In genomic region chr1:109776911-109777310, GRCh38 we compare ENCODE assay signal across 8 cellular contexts. TPM values are rescaled to one million over a fixed set of nuclear protein-coding genes. Genes with fewer than 3 reads are reported as not detected.
DNase-seq lines count a peak whose midpoint lies in the region; ATAC-seq and TF ChIP-seq lines count a peak whose summit lies in the region.

No MANE protein-coding gene starts in this region.

- peak; percentile 41 for DNase-seq in GM12864 (ENCODE audit: low read depth)
- DNase-seq in NCI-H69 (lab: John Stamatoyannopoulos, UW), result peak; percentile 77
- peak; percentile 81 to 85 for DNase-seq in activated CD4-positive, alpha-beta T cell treated with anti-CD3 and anti-CD28 coated beads, Interleukin-2, amount 50 U/mL, for 48 hours
- peak; percentile 66 to 77 for DNase-seq in dermis microvascular lymphatic vessel endothelial cell (ENCODE audit: low read depth in 2 of 2)
- DNase-seq in lung microvascular endothelial cell (ENCODE audit: low read depth in 2 of 2), result peak; percentile 80 to 88
- DNase-seq in stimulated activated CD8-positive, alpha-beta memory T cell treated with anti-CD3 and anti-CD28 coated beads, Interleukin-15, amount 100 ng/mL, for 24 hours (ENCODE audit: low read depth), result peak; percentile 52

- no peak overlapping the region for H3K4me3 ChIP-seq in GM12864 (ENCODE audit: low read depth, low read length)

- peak; percentile 52 for ATAC-seq in HG03108 (IDR thresholded peaks at IDR 0.05; ENCODE audit: unreplicated experiment)
- ATAC-seq in GM21717 (IDR thresholded peaks at IDR 0.05; ENCODE audit: unreplicated experiment), result no peak

- TF ChIP-seq CTCF in GM12864 (IDR thresholded peaks at IDR 0.05; ENCODE audit: low read depth, low read length, missing control alignments), result peak; percentile 93

RNA-seq across cellular contexts. Expression of gene EPS8L3, which starts 13.2 kb away (rescaled TPM):
- total RNA-seq in dermis microvascular lymphatic vessel endothelial cell (not detected in 2 replicates), lung microvascular endothelial cell (not detected in 2 replicates)

RNA-seq across cellular contexts. Expression of gene GSTM3, which starts 36.1 kb away (rescaled TPM):
- total RNA-seq in dermis microvascular lymphatic vessel endothelial cell, result 39.4 and 61.2 TPM in 2 replicates
- total RNA-seq in lung microvascular endothelial cell, result 36.3 and 42.9 TPM in 2 replicates
